ENCODE assay signal across 11 cellular contexts in the genomic region with DNA sequence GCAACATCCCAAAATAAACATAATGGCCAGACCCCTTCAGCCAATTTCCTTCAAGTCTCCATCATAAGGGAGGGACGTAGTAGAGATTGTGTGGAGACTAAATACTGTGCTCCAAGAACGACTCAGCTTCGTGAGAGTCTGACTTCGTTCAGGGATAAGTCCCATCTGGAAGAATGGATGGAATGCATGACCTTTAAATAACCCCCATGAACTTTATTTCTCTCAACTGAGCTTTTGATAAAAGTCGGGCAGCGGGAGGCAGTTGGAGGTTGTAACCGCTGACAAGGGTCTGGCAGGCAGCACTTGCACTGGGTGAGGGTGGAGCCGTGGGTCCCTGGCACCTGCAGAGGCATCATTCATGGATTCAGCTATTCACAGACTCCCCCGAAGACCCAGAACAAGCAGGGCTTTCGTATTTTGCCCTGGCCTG.
DNase-seq lines count a peak whose midpoint lies in the region; TF ChIP-seq lines count a peak whose summit lies in the region.
"Had no signal": no experiment of that assay in that cellular context is flagged by ENCODE, and none has a peak within 500 bp of the region (broad histone marks: within the 10 kb centered on the region; RNA-seq: fewer than 3 reads in every experiment).

No MANE protein-coding gene starts in this region.

- no peak overlapping the region for H3K4me3 ChIP-seq in cardiac fibroblast (replicated peaks in 1 of 2; ENCODE audit: low read depth in 2 of 2, low read length in 2 of 2)

- DNase-seq in GM03348 (ENCODE audit: low spot score): peak; percentile 85
- peak; percentile 69 to 92 for DNase-seq in cardiac fibroblast (ENCODE audit: low read depth in 2 of 2)
- peak; percentile 81 for DNase-seq in iris pigment epithelial cell (ENCODE audit: low read depth)
- peak; percentile 33 for DNase-seq in stromal cell of bone marrow (ENCODE audit: low read depth)
- DNase-seq in mesenteric fat pad (ENCODE audit: low spot score): no peak
- DNase-seq in T1000 (lab: John Stamatoyannopoulos, UW): no peak
- no peak for DNase-seq in NCI-H2081 (lab: John Stamatoyannopoulos, UW)
- no peak for DNase-seq in LoVo (ENCODE audit: low spot score)
- DNase-seq: activated T-cell treated with anti-CD3 and anti-CD28 coated beads, Interleukin-2, amount 50 U/mL, for 48 hours; mammary epithelial cell; stimulated activated CD4-positive, alpha-beta T cell treated with anti-CD3 and anti-CD28 coated beads, Interleukin-4, amount 100 ng/mL, for 1 hour had no signal

- TF ChIP-seq CTCF in cardiac fibroblast (IDR thresholded peaks at IDR 0.05; ENCODE audit: low read depth, low read length): no peak

Comparison
In these comparisons a context has a peak if more than half of its experiments do, and no peak if none do; other contexts are left out.
1. DNase-seq: peak in GM03348 (single experiment), cardiac fibroblast (2 of 2), iris pigment epithelial cell (single experiment) and stromal cell of bone marrow (single experiment); none in mesenteric fat pad (single experiment), T1000 (single experiment), NCI-H2081 (0 of 2) and LoVo (single experiment).